ENCODE assay signal across 21 cellular contexts in the genomic region with DNA sequence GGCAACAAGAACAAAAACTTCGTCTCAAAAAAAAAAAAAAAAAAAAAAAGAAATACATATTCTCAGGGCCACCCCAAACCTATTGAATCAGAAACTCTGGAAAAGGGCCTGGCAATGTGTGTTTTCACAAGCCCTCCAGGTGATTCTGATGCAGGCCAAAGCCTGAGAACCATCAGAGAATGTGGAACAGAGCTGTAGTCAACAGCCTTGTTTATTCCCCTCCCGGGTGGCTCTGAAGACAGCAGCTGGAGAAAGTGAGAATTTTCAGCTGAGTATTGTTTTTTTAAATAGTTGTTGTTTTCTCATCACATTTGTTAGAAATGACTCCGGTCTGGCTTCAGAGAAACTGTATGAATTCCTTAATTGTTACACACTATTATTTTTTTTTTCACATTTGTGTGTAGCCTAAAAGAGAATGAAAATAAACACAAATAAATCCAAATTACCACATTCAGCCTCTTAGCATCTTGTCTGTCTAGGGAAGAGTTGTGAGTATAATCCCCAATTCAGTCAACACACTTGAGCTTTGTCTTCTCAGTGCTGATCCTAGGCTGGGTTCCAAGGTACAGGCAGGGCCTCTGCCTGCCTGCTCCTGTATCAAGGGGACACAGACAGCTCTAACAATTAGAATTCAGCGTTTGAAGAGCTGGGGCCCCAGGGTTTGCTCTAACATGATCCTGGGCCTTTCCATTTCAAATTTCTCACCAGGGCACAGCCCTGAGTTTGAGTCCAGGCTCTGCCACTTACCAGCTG. TPM values are rescaled to one million over a fixed set of nuclear protein-coding genes. Genes with fewer than 3 reads are reported as not detected.
DNase-seq lines count a peak whose midpoint lies in the region; ATAC-seq lines count a peak whose summit lies in the region.
"Had no signal": no experiment of that assay in that cellular context is flagged by ENCODE, and none has a peak within 500 bp of the region (broad histone marks: within the 10 kb centered on the region; RNA-seq: fewer than 3 reads in every experiment).

No MANE protein-coding gene starts in this region.

- peaks cover 4% of the 10 kb centered on the region for H3K9me3 Mint-ChIP-seq in activated CD4-positive, alpha-beta T cell treated with anti-CD3 and anti-CD28 coated beads, Interleukin-2, amount 10 ng/mL, durations not matched to agents 7 days and 5 days
- H3K9me3 Mint-ChIP-seq: activated naive CD4-positive, alpha-beta T cell treated with anti-CD3 and anti-CD28 coated beads for 36 hours; mesothelial cell of epicardium; T-helper 2 cell treated with Interferon-gamma antibody and Interleukin-4, amounts not matched to agents 5 μg/mL and 100 μg/mL, for 36 hours had no signal

- POLR2A ChIA-PET in activated CD4-positive, alpha-beta T cell treated with anti-CD3 and anti-CD28 coated beads, Interleukin-2, amount 10 ng/mL, durations not matched to agents 7 days and 5 days (lab: Charles Lee): interaction anchor here (0.6 kb wide), 1 partner anchor 30 kb away, joined by 3 read pairs; no protein-coding TSS in a partner anchor

- H3K27me3 Mint-ChIP-seq in activated CD4-positive, alpha-beta T cell treated with anti-CD3 and anti-CD28 coated beads, Interleukin-2, amount 10 ng/mL, durations not matched to agents 7 days and 5 days: peaks cover 8% of the 10 kb centered on the region

- CTCF ChIA-PET in activated CD4-positive, alpha-beta T cell treated with anti-CD3 and anti-CD28 coated beads, Interleukin-2, amount 10 ng/mL, durations not matched to agents 7 days and 5 days (lab: Charles Lee): interaction anchor here (0.7 to 1.1 kb wide), 4 partner anchors 9 to 285 kb away, joined by 3 to 4 read pairs (median 3); no protein-coding TSS in a partner anchor

- ATAC-seq in GM18858 (IDR thresholded peaks at IDR 0.05; ENCODE audit: unreplicated experiment): no peak
- ATAC-seq in GM19395 (IDR thresholded peaks at IDR 0.05; ENCODE audit: unreplicated experiment): no peak
- ATAC-seq: activated CD8-positive, alpha-beta memory T cell treated with anti-CD3 and anti-CD28 coated beads, Interleukin-2, amount 10 ng/mL, durations not matched to agents 7 days and 5 days; psoas muscle had no signal

- no peak overlapping the region for H3K4me3 Mint-ChIP-seq in activated CD4-positive, alpha-beta T cell treated with anti-CD3 and anti-CD28 coated beads, Interleukin-2, amount 10 ng/mL, durations not matched to agents 7 days and 5 days
- H3K4me3 Mint-ChIP-seq: activated CD4-positive, alpha-beta T cell treated with anti-CD3 and anti-CD28 coated beads, Interleukin-2, amount 10 ng/mL, durations not matched to agents 24 days and 14 days; activated CD8-positive, alpha-beta memory T cell treated with anti-CD3 and anti-CD28 coated beads, Interleukin-2, amount 10 ng/mL, durations not matched to agents 7 days and 5 days; activated naive CD4-positive, alpha-beta T cell treated with anti-CD3 and anti-CD28 coated beads for 36 hours; mesothelial cell of epicardium; T-helper 2 cell treated with Interferon-gamma antibody and Interleukin-4, amounts not matched to agents 5 μg/mL and 100 μg/mL, for 36 hours had no signal

- H3K36me3 Mint-ChIP-seq in activated CD4-positive, alpha-beta T cell treated with anti-CD3 and anti-CD28 coated beads, Interleukin-2, amount 10 ng/mL, durations not matched to agents 7 days and 5 days (ENCODE audit: low read depth): no peaks in the 10 kb centered on the region
- H3K36me3 Mint-ChIP-seq: activated CD8-positive, alpha-beta memory T cell treated with anti-CD3 and anti-CD28 coated beads, Interleukin-2, amount 10 ng/mL, durations not matched to agents 7 days and 5 days; mesothelial cell of epicardium had no signal

- peaks cover 5% of the 10 kb centered on the region for H3K4me1 Mint-ChIP-seq in activated CD4-positive, alpha-beta T cell treated with anti-CD3 and anti-CD28 coated beads, Interleukin-2, amount 10 ng/mL, durations not matched to agents 7 days and 5 days
- H3K4me1 Mint-ChIP-seq: mesothelial cell of epicardium had no signal

- DNase-seq in C1 segment of cervical spinal cord (lab: John Stamatoyannopoulos, UW) (peak in 11 of 14 donors; percentile 8 to 68 (median 50)), amygdala (lab: John Stamatoyannopoulos, UW) (peak in 46 of 56 donors; percentile 12 to 88 (median 62)), hippocampal formation (lab: John Stamatoyannopoulos, UW) (peak; percentile 77 to 97), pons (ENCODE audit: low spot score) (peak; percentile 99)
- DNase-seq in activated CD4-positive, alpha-beta T cell treated with anti-CD3 and anti-CD28 coated beads, Interleukin-2, amount 10 ng/mL, durations not matched to agents 7 days and 5 days: no peak
- DNase-seq: activated CD4-positive, alpha-beta T cell treated with anti-CD3 and anti-CD28 coated beads, Interleukin-2, amount 10 ng/mL, durations not matched to agents 24 days and 14 days; activated CD8-positive, alpha-beta memory T cell treated with anti-CD3 and anti-CD28 coated beads, Interleukin-2, amount 10 ng/mL, durations not matched to agents 7 days and 5 days; activated naive CD4-positive, alpha-beta T cell treated with anti-CD3 and anti-CD28 coated beads for 36 hours; aorta; Calu3; cerebellar nuclear complex; Karpas-422; MV-4-11; NCI-H69; psoas muscle; small intestine; stimulated activated CD4-positive, alpha-beta T cell treated with anti-CD3 and anti-CD28 coated beads, Interleukin-1b, Interleukin-23, amount 100 ng/mL, for 48 hours had no signal

- H3K27ac Mint-ChIP-seq in activated CD4-positive, alpha-beta T cell treated with anti-CD3 and anti-CD28 coated beads, Interleukin-2, amount 10 ng/mL, durations not matched to agents 7 days and 5 days: no peak overlapping the region
- H3K27ac Mint-ChIP-seq: activated CD4-positive, alpha-beta T cell treated with anti-CD3 and anti-CD28 coated beads, Interleukin-2, amount 10 ng/mL, durations not matched to agents 24 days and 14 days; activated CD8-positive, alpha-beta memory T cell treated with anti-CD3 and anti-CD28 coated beads, Interleukin-2, amount 10 ng/mL, durations not matched to agents 7 days and 5 days; activated naive CD4-positive, alpha-beta T cell treated with anti-CD3 and anti-CD28 coated beads for 36 hours; mesothelial cell of epicardium; T-helper 2 cell treated with Interferon-gamma antibody and Interleukin-4, amounts not matched to agents 5 μg/mL and 100 μg/mL, for 36 hours had no signal

RNA-seq across cellular contexts. Expression of gene AZIN2, which starts 6.6 kb away (rescaled TPM):
- 1 to 10 TPM; 4.1 to 5.5 TPM for total RNA-seq in activated CD4-positive, alpha-beta T cell treated with anti-CD3 and anti-CD28 coated beads, Interleukin-2, amount 10 ng/mL, durations not matched to agents 7 days and 5 days

RNA-seq across cellular contexts. Expression of gene AK2, which starts 37.7 kb away (rescaled TPM):
- 100 to 1,000 TPM; 181 to 193 TPM for total RNA-seq in activated CD4-positive, alpha-beta T cell treated with anti-CD3 and anti-CD28 coated beads, Interleukin-2, amount 10 ng/mL, durations not matched to agents 7 days and 5 days
